ENCODE assay signal across 1 cellular context in genomic region chr17:81243333-81243664, GRCh38.
TF ChIP-seq lines count a peak whose summit lies in the region.

No MANE protein-coding gene starts in this region.

TF ChIP-seq in GM12878, 131 proteins besides CTCF, POLR2A, EP300 and RAD21:
- no peak for TF ChIP-seq SIX5 (IDR thresholded peaks at IDR 0.05; ENCODE audit: low read depth, low read length, severe bottlenecking)
- TF ChIP-seq DPF2 (IDR thresholded peaks at IDR 0.05): no peak
- TF ChIP-seq, protein P1, sequence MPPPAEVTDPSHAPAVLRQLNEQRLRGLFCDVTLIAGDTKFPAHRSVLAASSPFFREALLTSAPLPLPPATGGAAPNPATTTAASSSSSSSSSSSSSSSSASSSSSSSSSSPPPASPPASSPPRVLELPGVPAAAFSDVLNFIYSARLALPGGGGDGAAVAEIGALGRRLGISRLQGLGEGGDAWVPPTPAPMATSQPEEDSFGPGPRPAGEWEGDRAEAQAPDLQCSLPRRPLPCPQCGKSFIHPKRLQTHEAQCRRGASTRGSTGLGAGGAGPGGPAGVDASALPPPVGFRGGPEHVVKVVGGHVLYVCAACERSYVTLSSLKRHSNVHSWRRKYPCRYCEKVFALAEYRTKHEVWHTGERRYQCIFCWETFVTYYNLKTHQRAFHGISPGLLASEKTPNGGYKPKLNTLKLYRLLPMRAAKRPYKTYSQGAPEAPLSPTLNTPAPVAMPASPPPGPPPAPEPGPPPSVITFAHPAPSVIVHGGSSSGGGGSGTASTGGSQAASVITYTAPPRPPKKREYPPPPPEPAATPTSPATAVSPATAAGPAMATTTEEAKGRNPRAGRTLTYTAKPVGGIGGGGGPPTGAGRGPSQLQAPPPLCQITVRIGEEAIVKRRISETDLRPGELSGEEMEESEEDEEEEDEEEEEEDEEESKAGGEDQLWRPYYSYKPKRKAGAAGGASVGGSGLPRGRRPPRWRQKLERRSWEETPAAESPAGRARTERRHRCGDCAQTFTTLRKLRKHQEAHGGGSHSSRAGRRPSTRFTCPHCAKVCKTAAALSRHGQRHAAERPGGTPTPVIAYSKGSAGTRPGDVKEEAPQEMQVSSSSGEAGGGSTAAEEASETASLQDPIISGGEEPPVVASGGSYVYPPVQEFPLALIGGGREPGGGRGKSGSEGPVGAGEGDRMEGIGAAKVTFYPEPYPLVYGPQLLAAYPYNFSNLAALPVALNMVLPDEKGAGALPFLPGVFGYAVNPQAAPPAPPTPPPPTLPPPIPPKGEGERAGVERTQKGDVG (CRISPR knock-in tag; IDR thresholded peaks at IDR 0.05): no peak
- TF ChIP-seq TAF1 (IDR thresholded peaks at IDR 0.05; ENCODE audit: borderline replicate concordance, low read depth, low read length): no peak
- TF ChIP-seq SP1 (IDR thresholded peaks at IDR 0.05; ENCODE audit: low read depth, low read length): no peak
- TF ChIP-seq, protein P2, sequence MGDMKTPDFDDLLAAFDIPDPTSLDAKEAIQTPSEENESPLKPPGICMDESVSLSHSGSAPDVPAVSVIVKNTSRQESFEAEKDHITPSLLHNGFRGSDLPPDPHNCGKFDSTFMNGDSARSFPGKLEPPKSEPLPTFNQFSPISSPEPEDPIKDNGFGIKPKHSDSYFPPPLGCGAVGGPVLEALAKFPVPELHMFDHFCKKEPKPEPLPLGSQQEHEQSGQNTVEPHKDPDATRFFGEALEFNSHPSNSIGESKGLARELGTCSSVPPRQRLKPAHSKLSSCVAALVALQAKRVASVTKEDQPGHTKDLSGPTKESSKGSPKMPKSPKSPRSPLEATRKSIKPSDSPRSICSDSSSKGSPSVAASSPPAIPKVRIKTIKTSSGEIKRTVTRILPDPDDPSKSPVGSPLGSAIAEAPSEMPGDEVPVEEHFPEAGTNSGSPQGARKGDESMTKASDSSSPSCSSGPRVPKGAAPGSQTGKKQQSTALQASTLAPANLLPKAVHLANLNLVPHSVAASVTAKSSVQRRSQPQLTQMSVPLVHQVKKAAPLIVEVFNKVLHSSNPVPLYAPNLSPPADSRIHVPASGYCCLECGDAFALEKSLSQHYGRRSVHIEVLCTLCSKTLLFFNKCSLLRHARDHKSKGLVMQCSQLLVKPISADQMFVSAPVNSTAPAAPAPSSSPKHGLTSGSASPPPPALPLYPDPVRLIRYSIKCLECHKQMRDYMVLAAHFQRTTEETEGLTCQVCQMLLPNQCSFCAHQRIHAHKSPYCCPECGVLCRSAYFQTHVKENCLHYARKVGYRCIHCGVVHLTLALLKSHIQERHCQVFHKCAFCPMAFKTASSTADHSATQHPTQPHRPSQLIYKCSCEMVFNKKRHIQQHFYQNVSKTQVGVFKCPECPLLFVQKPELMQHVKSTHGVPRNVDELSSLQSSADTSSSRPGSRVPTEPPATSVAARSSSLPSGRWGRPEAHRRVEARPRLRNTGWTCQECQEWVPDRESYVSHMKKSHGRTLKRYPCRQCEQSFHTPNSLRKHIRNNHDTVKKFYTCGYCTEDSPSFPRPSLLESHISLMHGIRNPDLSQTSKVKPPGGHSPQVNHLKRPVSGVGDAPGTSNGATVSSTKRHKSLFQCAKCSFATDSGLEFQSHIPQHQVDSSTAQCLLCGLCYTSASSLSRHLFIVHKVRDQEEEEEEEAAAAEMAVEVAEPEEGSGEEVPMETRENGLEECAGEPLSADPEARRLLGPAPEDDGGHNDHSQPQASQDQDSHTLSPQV (IDR thresholded peaks at IDR 0.05): no peak
- no peak for TF ChIP-seq CREB1 (IDR thresholded peaks at IDR 0.05; ENCODE audit: low read depth)
- no peak for TF ChIP-seq PKNOX1 (IDR thresholded peaks at IDR 0.05)
- TF ChIP-seq HDAC2 (IDR thresholded peaks at IDR 0.05): no peak
- TF ChIP-seq HDAC6 (IDR thresholded peaks at IDR 0.05; ENCODE audit: unreplicated experiment): no peak
- TF ChIP-seq LARP7 (IDR thresholded peaks at IDR 0.05): no peak
- TF ChIP-seq, protein P3, sequence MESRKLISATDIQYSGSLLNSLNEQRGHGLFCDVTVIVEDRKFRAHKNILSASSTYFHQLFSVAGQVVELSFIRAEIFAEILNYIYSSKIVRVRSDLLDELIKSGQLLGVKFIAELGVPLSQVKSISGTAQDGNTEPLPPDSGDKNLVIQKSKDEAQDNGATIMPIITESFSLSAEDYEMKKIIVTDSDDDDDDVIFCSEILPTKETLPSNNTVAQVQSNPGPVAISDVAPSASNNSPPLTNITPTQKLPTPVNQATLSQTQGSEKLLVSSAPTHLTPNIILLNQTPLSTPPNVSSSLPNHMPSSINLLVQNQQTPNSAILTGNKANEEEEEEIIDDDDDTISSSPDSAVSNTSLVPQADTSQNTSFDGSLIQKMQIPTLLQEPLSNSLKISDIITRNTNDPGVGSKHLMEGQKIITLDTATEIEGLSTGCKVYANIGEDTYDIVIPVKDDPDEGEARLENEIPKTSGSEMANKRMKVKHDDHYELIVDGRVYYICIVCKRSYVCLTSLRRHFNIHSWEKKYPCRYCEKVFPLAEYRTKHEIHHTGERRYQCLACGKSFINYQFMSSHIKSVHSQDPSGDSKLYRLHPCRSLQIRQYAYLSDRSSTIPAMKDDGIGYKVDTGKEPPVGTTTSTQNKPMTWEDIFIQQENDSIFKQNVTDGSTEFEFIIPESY (IDR thresholded peaks at IDR 0.05): no peak
